In genomic region chr6:89596056-89596455, GRCh38 we compare ENCODE assay signal across 11 cellular contexts. TPM values are rescaled to one million over a fixed set of nuclear protein-coding genes. Genes with fewer than 3 reads are reported as not detected.
DNase-seq lines count a peak whose midpoint lies in the region; ATAC-seq lines count a peak whose summit lies in the region.
"Had no signal": no experiment of that assay in that cellular context is flagged by ENCODE, and none has a peak within 500 bp of the region (broad histone marks: within the 10 kb centered on the region; RNA-seq: fewer than 3 reads in every experiment).

No MANE protein-coding gene starts in this region.

- peaks cover 0 to 20% (median 2%) of the 10 kb centered on the region in 11 donors for H3K9me3 Mint-ChIP-seq in naive thymus-derived CD4-positive, alpha-beta T cell

- peaks cover 3 to 44% (median 19%) of the 10 kb centered on the region in 5 donors for H3K36me3 Mint-ChIP-seq in naive thymus-derived CD4-positive, alpha-beta T cell

- peaks cover 12 to 47% (median 20%) of the 10 kb centered on the region in 7 donors for H3K4me1 Mint-ChIP-seq in naive thymus-derived CD4-positive, alpha-beta T cell

- H3K27me3 Mint-ChIP-seq in naive thymus-derived CD4-positive, alpha-beta T cell = no peaks in the 10 kb centered on the region

- POLR2A ChIA-PET in naive thymus-derived CD4-positive, alpha-beta T cell (lab: Charles Lee) = no interaction called here

- no peaks in the 10 kb centered on the region for H3K9me3 ChIP-seq in naive thymus-derived CD4-positive, alpha-beta T cell (ENCODE audit: control insufficient read depth in 2 of 3, low read length in 3 of 3)

- ATAC-seq in GM21737 (IDR thresholded peaks at IDR 0.05; ENCODE audit: unreplicated experiment) (peak; percentile 91), HG03558 (IDR thresholded peaks at IDR 0.05; ENCODE audit: extremely low read depth, unreplicated experiment) (peak; percentile 75)
- ATAC-seq in naive thymus-derived CD4-positive, alpha-beta T cell = peak; percentile 74

- no peaks in the 10 kb centered on the region for H3K27me3 ChIP-seq in naive thymus-derived CD4-positive, alpha-beta T cell (ENCODE audit: control insufficient read depth in 2 of 2, insufficient read depth in 2 of 2, low read length in 2 of 2)

- no peak overlapping the region for H3K4me3 ChIP-seq in naive thymus-derived CD4-positive, alpha-beta T cell (ENCODE audit: low read length)

- DNase-seq in DMS53 (lab: John Stamatoyannopoulos, UW) (peak; percentile 5), DMS53 treated with DMSO at 0.1 percent for 48 hours (lab: John Stamatoyannopoulos, UW; ENCODE audit: unreplicated experiment) (no peak), NCI-H82 treated with DMSO at 0.1 percent for 48 hours (lab: John Stamatoyannopoulos, UW; ENCODE audit: unreplicated experiment) (no peak), NCI-H2227 treated with DMSO at 0.1 percent for 48 hours (lab: John Stamatoyannopoulos, UW) (no peak), SW480 (ENCODE audit: low spot score) (no peak)
- peak in 3 of 9 donors; percentile 12 to 19 (median 19) for DNase-seq in naive thymus-derived CD4-positive, alpha-beta T cell
- DNase-seq: islet precursor cell, NCI-H1694 had no signal

- no peaks in the 10 kb centered on the region for H3K36me3 ChIP-seq in naive thymus-derived CD4-positive, alpha-beta T cell (ENCODE audit: control insufficient read depth in 2 of 3, insufficient read depth in 3 of 3, low read length in 3 of 3)

- intact Hi-C loops in naive thymus-derived CD4-positive, alpha-beta T cell (cut with micrococcal nuclease) = no loop called here

- H3K4me3 Mint-ChIP-seq in naive thymus-derived CD4-positive, alpha-beta T cell = peak overlapping the region in 4 of 10 donors; percentile 6 to 59 (median 8)

- CTCF ChIA-PET in naive thymus-derived CD4-positive, alpha-beta T cell (lab: Charles Lee) = no interaction called here

- H3K27ac Mint-ChIP-seq in naive thymus-derived CD4-positive, alpha-beta T cell = peak overlapping the region; percentile 51 to 94 (median 81)

- H3K4me1 ChIP-seq in naive thymus-derived CD4-positive, alpha-beta T cell (ENCODE audit: control insufficient read depth in 2 of 2, insufficient read depth in 2 of 2, low read length in 2 of 2) = peaks cover 0 to 9% of the 10 kb centered on the region in 2 donors

- H3K27ac ChIP-seq in naive thymus-derived CD4-positive, alpha-beta T cell (ENCODE audit: low read depth, low read length) = no peak overlapping the region
- H3K27ac ChIP-seq: 22Rv1 had no signal

RNA-seq across cellular contexts. Expression of gene LYRM2, which starts 42.5 kb away (rescaled TPM):
- 10 to 100 TPM; 18.1 to 40.7 (median 32.0) TPM for total RNA-seq in naive thymus-derived CD4-positive, alpha-beta T cell
- 10 to 100 TPM; 63.1 to 79.2 TPM for polyA plus RNA-seq in naive thymus-derived CD4-positive, alpha-beta T cell
